15 cellular contexts compared by ENCODE assay signal in the genomic region with DNA sequence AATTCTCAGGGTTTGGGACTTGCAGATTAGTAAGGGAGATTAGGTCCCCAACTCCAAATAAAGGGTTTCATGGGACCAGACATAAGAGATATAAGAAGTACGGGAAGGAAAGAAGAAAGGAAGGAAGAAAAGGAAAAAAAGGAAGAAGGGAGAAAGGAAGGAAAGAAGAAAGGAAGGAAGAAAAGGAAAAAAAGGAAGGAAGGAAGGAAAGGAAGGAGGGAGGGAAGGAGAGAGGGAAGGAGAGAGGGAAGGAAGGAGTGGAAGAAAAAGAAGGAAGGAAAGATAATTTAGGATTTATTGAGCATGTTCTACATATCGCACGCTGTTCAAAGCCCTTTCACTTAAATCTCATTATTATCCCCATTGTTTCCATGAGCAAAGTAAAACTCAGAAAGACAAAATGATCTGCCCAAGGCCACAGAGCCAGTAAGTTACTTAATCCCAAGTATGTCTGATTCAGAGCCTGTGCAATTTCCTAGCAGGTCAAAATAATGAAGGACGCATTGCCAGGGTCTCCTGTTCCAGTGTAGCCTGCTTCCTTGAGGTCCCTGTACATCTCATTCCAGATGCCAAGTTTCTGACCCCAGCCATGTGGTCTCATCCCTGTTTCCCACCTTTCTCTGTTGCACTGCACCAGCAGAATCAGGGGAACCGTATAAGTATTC. TPM values are rescaled to one million over a fixed set of nuclear protein-coding genes. Genes with fewer than 3 reads are reported as not detected.
DNase-seq lines count a peak whose midpoint lies in the region; ATAC-seq and TF ChIP-seq lines count a peak whose summit lies in the region.
"Had no signal": no experiment of that assay in that cellular context is flagged by ENCODE, and none has a peak within 500 bp of the region (broad histone marks: within the 10 kb centered on the region; RNA-seq: fewer than 3 reads in every experiment).

No MANE protein-coding gene starts in this region.

- H3K27me3 Mint-ChIP-seq in activated T-cell treated with anti-CD3 and anti-CD28 coated beads, Interleukin-2, amount 50 U/mL, for 24 hours = no peaks in the 10 kb centered on the region
- H3K27me3 Mint-ChIP-seq in activated naive CD8-positive, alpha-beta T cell treated with anti-CD3 and anti-CD28 coated beads for 36 hours = no peaks in the 10 kb centered on the region

- peaks cover 79% of the 10 kb centered on the region for H3K4me1 Mint-ChIP-seq in activated T-cell treated with anti-CD3 and anti-CD28 coated beads, Interleukin-2, amount 50 U/mL, for 24 hours (ENCODE audit: low read depth)
- H3K4me1 Mint-ChIP-seq in activated naive CD8-positive, alpha-beta T cell treated with anti-CD3 and anti-CD28 coated beads for 36 hours = peaks cover 77% of the 10 kb centered on the region

- TF ChIP-seq CTCF in lower lobe of right lung (IDR thresholded peaks at IDR 0.05) = no peak
- no peak for TF ChIP-seq CTCF in thyroid gland (IDR thresholded peaks at IDR 0.05)

- no peaks in the 10 kb centered on the region for H3K9me3 Mint-ChIP-seq in activated T-cell treated with anti-CD3 and anti-CD28 coated beads, Interleukin-2, amount 50 U/mL, for 24 hours
- H3K9me3 Mint-ChIP-seq in activated naive CD8-positive, alpha-beta T cell treated with anti-CD3 and anti-CD28 coated beads for 36 hours = no peaks in the 10 kb centered on the region

- H3K36me3 Mint-ChIP-seq in activated T-cell treated with anti-CD3 and anti-CD28 coated beads, Interleukin-2, amount 50 U/mL, for 24 hours (ENCODE audit: low read depth) = peaks cover 8% of the 10 kb centered on the region
- peaks cover 4% of the 10 kb centered on the region for H3K36me3 Mint-ChIP-seq in activated naive CD8-positive, alpha-beta T cell treated with anti-CD3 and anti-CD28 coated beads for 36 hours

- no peak for TF ChIP-seq POLR2A in thyroid gland (IDR thresholded peaks at IDR 0.05)

- H3K4me3 ChIP-seq in lower lobe of right lung (no peak overlapping the region), thyroid gland (replicated peaks in 1 of 3) (no peak overlapping the region)
- H3K4me3 ChIP-seq: prostate gland had no signal

- 90 to 95% methylated on average over 5 of the region's 5 CpGs for WGBS in thyroid gland, 2 donors

- H3K4me3 Mint-ChIP-seq in activated T-cell treated with anti-CD3 and anti-CD28 coated beads, Interleukin-2, amount 50 U/mL, for 24 hours = no peak overlapping the region
- H3K4me3 Mint-ChIP-seq in activated naive CD8-positive, alpha-beta T cell treated with anti-CD3 and anti-CD28 coated beads for 36 hours = no peak overlapping the region

- DNase-seq in activated T-cell treated with anti-CD3 and anti-CD28 coated beads, Interleukin-2, amount 50 U/mL, for 24 hours = no peak
- no peak for DNase-seq in activated T-cell treated with anti-CD3 and anti-CD28 coated beads, Interleukin-2, amount 50 U/mL, for 1 hour
- DNase-seq in activated naive CD8-positive, alpha-beta T cell treated with anti-CD3 and anti-CD28 coated beads for 36 hours = no peak
- DNase-seq in lower lobe of right lung (no peak), thyroid gland (no peak), superior temporal gyrus (ENCODE audit: extremely low spot score) (no peak), NCI-H1417 (lab: John Stamatoyannopoulos, UW) (no peak)
- DNase-seq: ACHN, amniotic stem cell, erythroblast, GDM1, kidney glomerular epithelial cell had no signal

- no peaks in the 10 kb centered on the region for H3K27me3 ChIP-seq in lower lobe of right lung (ENCODE audit: low read depth)
- no peaks in the 10 kb centered on the region for H3K27me3 ChIP-seq in thyroid gland

- H3K27ac ChIP-seq in lower lobe of right lung (peak overlapping the region; percentile 97), thyroid gland (peak overlapping the region; percentile 94 to 98 (median 98))
- H3K27ac ChIP-seq: VCaP had no signal

- intact Hi-C loops in lower lobe of right lung (cut with DNase I) = no loop called here
- intact Hi-C loops in thyroid gland (cut with DNase I) = no loop called here

- H3K9me3 ChIP-seq in lower lobe of right lung (no peaks in the 10 kb centered on the region), thyroid gland (no peaks in the 10 kb centered on the region)
- H3K9me3 ChIP-seq: prostate gland had no signal

- ATAC-seq in lower lobe of right lung (no peak), HG03342 (IDR thresholded peaks at IDR 0.05; ENCODE audit: unreplicated experiment) (no peak)

- H3K36me3 ChIP-seq in lower lobe of right lung = no peaks in the 10 kb centered on the region
- no peaks in the 10 kb centered on the region for H3K36me3 ChIP-seq in thyroid gland
- H3K36me3 ChIP-seq: prostate gland had no signal

- peaks cover 85% of the 10 kb centered on the region for H3K4me1 ChIP-seq in lower lobe of right lung
- peaks cover 65 to 80% of the 10 kb centered on the region in 2 donors for H3K4me1 ChIP-seq in thyroid gland

- peak overlapping the region; percentile 85 for H3K27ac Mint-ChIP-seq in activated T-cell treated with anti-CD3 and anti-CD28 coated beads, Interleukin-2, amount 50 U/mL, for 24 hours
- peak overlapping the region; percentile 92 for H3K27ac Mint-ChIP-seq in activated naive CD8-positive, alpha-beta T cell treated with anti-CD3 and anti-CD28 coated beads for 36 hours

RNA-seq across cellular contexts. Expression of gene HDAC7, which starts 3.9 kb away (rescaled TPM):
- total RNA-seq in activated naive CD8-positive, alpha-beta T cell treated with anti-CD3 and anti-CD28 coated beads for 36 hours = 100 to 1,000 TPM; 233 to 246 TPM
- 104 TPM for total RNA-seq in lower lobe of right lung
- total RNA-seq in thyroid gland = 10 to 100 TPM; 44.5 to 61.9 (median 52.6) TPM

RNA-seq across cellular contexts. Expression of gene SLC48A1, which starts 50.5 kb away (rescaled TPM):
- 1 to 10 TPM; 5.4 to 6.0 TPM for total RNA-seq in activated naive CD8-positive, alpha-beta T cell treated with anti-CD3 and anti-CD28 coated beads for 36 hours
- 39.9 TPM for total RNA-seq in lower lobe of right lung
- 100 to 1,000 TPM in 3 of 4 donors, 10 to 100 TPM in 1; 59.3 to 276 (median 187) TPM for total RNA-seq in thyroid gland
